24 cellular contexts compared by ENCODE assay signal in genomic region chr4:79959652-79960051, GRCh38.
"Had no signal": no experiment of that assay in that cellular context is flagged by ENCODE, and none has a peak within 500 bp of the region (broad histone marks: within the 10 kb centered on the region; RNA-seq: fewer than 3 reads in every experiment).

No MANE protein-coding gene starts in this region.

- FAIRE-seq: urothelium cell line had no signal

- H3K4me2 ChIP-seq: smooth muscle cell had no signal

- H3K36me3 ChIP-seq: adrenal gland had no signal

- H3K27me3 ChIP-seq: adrenal gland, ascending aorta, brain microvascular endothelial cell, esophagus muscularis mucosa, sigmoid colon, transverse colon had no signal

- H3K4me3 ChIP-seq: adrenal gland, ascending aorta, esophagus muscularis mucosa, sigmoid colon, smooth muscle cell, transverse colon had no signal

- H3K9me3 ChIP-seq: adrenal gland, ascending aorta, sigmoid colon, transverse colon had no signal

- H3K27me3 Mint-ChIP-seq: activated naive CD8-positive, alpha-beta T cell; stimulated activated memory B cell treated with anti-CD40 and anti-IgM and Interleukin-4, amounts not matched to agents 10 μg/mL and 1 μg/mL and 100 μg/mL, for 72 hours had no signal

- H3K9me3 Mint-ChIP-seq: activated T-cell treated with anti-CD3 and anti-CD28 coated beads, Interleukin-2, amount 50 U/mL, for 4 hours; activated T-helper 2 cell treated with anti-CD3 and anti-CD28 coated beads, Interferon-gamma antibody, Interleukin-2, Interleukin-4, amounts not matched to agents 10 μg/mL and 5 μg/mL and 100 μg/mL, durations not matched to agents 14 hours and 24 hours and 36 hours; nephron; stimulated activated memory B cell treated with anti-CD40 and anti-IgM and Interleukin-4, amounts not matched to agents 10 μg/mL and 1 μg/mL and 100 μg/mL, for 72 hours; T-helper 2 cell treated with Interferon-gamma antibody and Interleukin-4, amounts not matched to agents 5 μg/mL and 100 μg/mL, for 36 hours had no signal

- H3K27ac Mint-ChIP-seq: activated naive CD8-positive, alpha-beta T cell; activated T-helper 2 cell treated with anti-CD3 and anti-CD28 coated beads, Interferon-gamma antibody, Interleukin-2, Interleukin-4, amounts not matched to agents 10 μg/mL and 5 μg/mL and 100 μg/mL, durations not matched to agents 14 hours and 24 hours and 36 hours; nephron; stimulated activated memory B cell treated with anti-CD40 and anti-IgM and Interleukin-4, amounts not matched to agents 10 μg/mL and 1 μg/mL and 100 μg/mL, for 72 hours; T-helper 2 cell treated with Interferon-gamma antibody and Interleukin-4, amounts not matched to agents 5 μg/mL and 100 μg/mL, for 36 hours had no signal

- H3K4me1 Mint-ChIP-seq: stimulated activated memory B cell treated with anti-CD40 and anti-IgM and Interleukin-4, amounts not matched to agents 10 μg/mL and 1 μg/mL and 100 μg/mL, for 72 hours had no signal

- ATAC-seq: activated T-cell treated with anti-CD3 and anti-CD28 coated beads, Interleukin-2, amount 50 U/mL, for 4 hours; stimulated activated memory B cell treated with anti-CD40 and anti-IgM and Interleukin-4, amounts not matched to agents 10 μg/mL and 1 μg/mL and 100 μg/mL, for 72 hours had no signal

- H3K4me1 ChIP-seq: adrenal gland, ascending aorta, transverse colon had no signal

- H3K27ac ChIP-seq: adrenal gland, ascending aorta, brain microvascular endothelial cell, esophagus muscularis mucosa, sigmoid colon, transverse colon, VCaP had no signal

- H3K4me3 Mint-ChIP-seq: activated naive CD8-positive, alpha-beta T cell; activated T-cell treated with anti-CD3 and anti-CD28 coated beads, Interleukin-2, amount 50 U/mL, for 4 hours; nephron; stimulated activated memory B cell treated with anti-CD40 and anti-IgM and Interleukin-4, amounts not matched to agents 10 μg/mL and 1 μg/mL and 100 μg/mL, for 72 hours; T-helper 2 cell treated with Interferon-gamma antibody and Interleukin-4, amounts not matched to agents 5 μg/mL and 100 μg/mL, for 36 hours had no signal

- DNase-seq: activated CD4-positive, alpha-beta T cell treated with anti-CD3 and anti-CD28 coated beads for 1 hour; activated CD4-positive, alpha-beta T cell treated with anti-CD3 and anti-CD28 coated beads, Interleukin-2, amount 50 U/mL, for 1 hour; activated naive CD4-positive, alpha-beta T cell; activated T-cell treated with anti-CD3 and anti-CD28 coated beads, Interleukin-2, amount 50 U/mL, for 4 hours; adrenal gland; brain microvascular endothelial cell; caudate nucleus; dermis blood vessel endothelial cell; effector memory CD4-positive, alpha-beta T cell; hippocampal formation; posterior cingulate gyrus; sigmoid colon; stimulated activated CD4-positive, alpha-beta T cell treated with anti-CD3 and anti-CD28 coated beads, Interleukin-15, amount 100 ng/mL, for 24 hours; transverse colon had no signal
